Comparison of ENCODE assay signal across 8 cellular contexts in the genomic region with DNA sequence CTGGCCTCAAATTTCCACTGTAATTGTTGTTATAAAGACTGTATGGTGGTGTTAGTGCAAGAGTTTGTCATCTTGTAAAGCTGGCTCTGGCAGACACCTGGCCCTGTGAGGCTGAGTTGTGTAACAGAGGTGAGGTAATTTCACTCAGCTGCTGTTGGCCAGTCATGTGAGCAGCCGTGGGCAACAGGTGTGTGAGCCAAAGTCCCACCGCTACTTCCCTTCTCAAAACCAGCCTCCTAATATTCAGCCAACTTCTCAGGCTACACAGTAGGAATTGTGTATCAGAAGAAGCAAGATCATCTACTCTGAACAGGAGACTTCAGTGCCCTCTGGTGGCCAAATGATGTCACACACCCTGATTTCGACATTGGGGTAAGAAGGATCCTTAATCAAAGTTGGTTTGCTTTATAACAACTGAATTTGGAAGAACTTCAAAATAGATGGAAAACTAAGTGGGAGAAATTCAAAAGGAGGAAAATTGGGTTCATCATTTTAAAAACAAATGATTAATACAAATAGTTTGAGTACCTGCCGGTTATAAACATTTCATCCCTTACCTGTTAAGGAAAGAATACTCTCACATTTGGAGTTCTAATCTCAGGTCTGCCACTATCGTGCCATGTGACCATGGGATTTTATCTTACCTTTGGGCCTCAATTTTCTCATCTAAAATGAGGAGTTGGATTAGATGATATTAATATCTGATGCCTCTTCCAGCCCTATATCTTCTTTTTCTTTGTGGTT. TPM values are rescaled to one million over a fixed set of nuclear protein-coding genes. Genes with fewer than 3 reads are reported as not detected.
DNase-seq lines count a peak whose midpoint lies in the region; ATAC-seq and TF ChIP-seq lines count a peak whose summit lies in the region.

No MANE protein-coding gene starts in this region.

- peaks cover 22% of the 10 kb centered on the region for H3K4me1 ChIP-seq in upper lobe of right lung

- no peaks in the 10 kb centered on the region for H3K9me3 ChIP-seq in upper lobe of right lung

- H3K27me3 ChIP-seq in upper lobe of right lung: no peaks in the 10 kb centered on the region

- no peak overlapping the region for H3K27ac ChIP-seq in upper lobe of right lung

- ATAC-seq in upper lobe of right lung: peak; percentile 65
- ATAC-seq in HG03378 (IDR thresholded peaks at IDR 0.05; ENCODE audit: unreplicated experiment): no peak

- intact Hi-C loops in upper lobe of right lung (cut with DNase I): no loop called here

- TF ChIP-seq CTCF in LNCaP clone FGC (IDR thresholded peaks at IDR 0.05; ENCODE audit: control insufficient read depth, extremely low read depth, insufficient read depth) (peak; percentile 88), upper lobe of right lung (IDR thresholded peaks at IDR 0.05) (peak; percentile 91)

- H3K4me3 ChIP-seq in LNCaP clone FGC (ENCODE audit: low read depth, low read length): no peak overlapping the region
- no peak overlapping the region for H3K4me3 ChIP-seq in upper lobe of right lung

- peak; percentile 82 for DNase-seq in GM03348 (ENCODE audit: low spot score)
- DNase-seq in LNCaP clone FGC (ENCODE audit: low read depth): peak; percentile 51
- peak; percentile 61 to 74 for DNase-seq in SHP77 (lab: John Stamatoyannopoulos, UW)
- peak; percentile 63 for DNase-seq in activated gamma-delta T cell treated with anti-CD3 and anti-CD28 coated beads, Interleukin-2, amount 50 U/mL, for 16 hours (ENCODE audit: low read depth)
- DNase-seq in germinal center (ENCODE audit: low spot score): peak; percentile 73
- DNase-seq in pons (ENCODE audit: low spot score): peak; percentile 88
- peak; percentile 75 for DNase-seq in upper lobe of right lung

- H3K36me3 ChIP-seq in upper lobe of right lung: no peaks in the 10 kb centered on the region

RNA-seq across cellular contexts. Expression of a gene that starts 2.6 kb away (rescaled TPM):
- 171 TPM for total RNA-seq in upper lobe of right lung

RNA-seq across cellular contexts. Expression of a gene that starts 37.8 kb away (rescaled TPM):
- 8.9 TPM for total RNA-seq in upper lobe of right lung
